In genomic region chr19:35783469-35784400, GRCh38 we compare ENCODE assay signal across 10 cellular contexts. TPM values are rescaled to one million over a fixed set of nuclear protein-coding genes. Genes with fewer than 3 reads are reported as not detected.
DNase-seq lines count a peak whose midpoint lies in the region; ATAC-seq and TF ChIP-seq lines count a peak whose summit lies in the region.
"Had no signal": no experiment of that assay in that cellular context is flagged by ENCODE, and none has a peak within 500 bp of the region (broad histone marks: within the 10 kb centered on the region; RNA-seq: fewer than 3 reads in every experiment).

No MANE protein-coding gene starts in this region.

- no peak overlapping the region for H2AFZ ChIP-seq in H9 (ENCODE audit: low read length)

- TF ChIP-seq CTCF in H9 (conservative IDR thresholded peaks at IDR 0.05): peak; percentile 50

- no peak overlapping the region for H3K9ac ChIP-seq in H9 (ENCODE audit: extremely low read depth, insufficient read length, low read length)
- H3K9ac ChIP-seq in iPS-15b (ENCODE audit: low read depth, low read length): no peak overlapping the region

- H3K27me3 Mint-ChIP-seq in H9 (ENCODE audit: low read depth): peaks cover 1% of the 10 kb centered on the region; the same call in 1 of the 2 replicates
- H3K27me3 Mint-ChIP-seq: activated naive CD4-positive, alpha-beta T cell treated with anti-CD3 and anti-CD28 coated beads, Interleukin-2, amount 50 U/mL, for 24 hours had no signal

- no peaks in the 10 kb centered on the region for H3K36me3 ChIP-seq in iPS-15b (ENCODE audit: control insufficient read depth, insufficient read depth, low read length)

- H3K79me1 ChIP-seq in H9 (ENCODE audit: insufficient read depth, low read depth, low read length, poor library complexity, severe bottlenecking): no peaks in the 10 kb centered on the region

- no peak overlapping the region for H2BK120ac ChIP-seq in H9 (ENCODE audit: low read depth, low read length, poor library complexity, severe bottlenecking)

- peaks cover 7% of the 10 kb centered on the region for H3K23me2 ChIP-seq in H9 (ENCODE audit: insufficient read length, low read depth, low read length, poor library complexity, severe bottlenecking)

- no peak overlapping the region for H3K18ac ChIP-seq in H9 (ENCODE audit: insufficient read length, low read depth, low read length)

- ATAC-seq in left lobe of liver: no peak

- no peak overlapping the region for H2BK15ac ChIP-seq in H9 (ENCODE audit: low read depth, low read length)

- peak overlapping the region; percentile 60 to 61 for H3K4me3 Mint-ChIP-seq in H9
- H3K4me3 Mint-ChIP-seq: activated naive CD4-positive, alpha-beta T cell treated with anti-CD3 and anti-CD28 coated beads, Interleukin-2, amount 50 U/mL, for 24 hours; neural crest cell had no signal

- H4K20me1 ChIP-seq in H9 (ENCODE audit: control insufficient read depth, insufficient read depth, insufficient read length): no peaks in the 10 kb centered on the region

- H3K4me3 ChIP-seq in iPS-15b (ENCODE audit: low read depth, low read length): peak overlapping the region; percentile 68
- H3K4me3 ChIP-seq: left ventricle myocardium inferior had no signal

- H3K27ac ChIP-seq in H9 (ENCODE audit: insufficient read length, low read depth, low read length): no peak overlapping the region
- H3K27ac ChIP-seq: left ventricle myocardium inferior had no signal

- WGBS in H9 (ENCODE audit: extremely low coverage, insufficient read length, low lambda C conversion rate): no CpG with 5 or more reads among the region's 26 CpGs

- no peak overlapping the region for H3T11ph ChIP-seq in H9 (ENCODE audit: low read length)

- H3K4me2 ChIP-seq in H9 (ENCODE audit: insufficient read depth, insufficient read length, low read length): peak overlapping the region; percentile 46

- no peak overlapping the region for H3K4ac ChIP-seq in H9 (ENCODE audit: low read depth, low read length)

- peaks cover 0 to 8% (median 2%) of the 10 kb centered on the region in 3 experiments; a peak in 2 of 7 replicates for H3K36me3 Mint-ChIP-seq in H9 (ENCODE audit: insufficient read depth in 1 of 3, low read depth in 3 of 3)

- H3K4me1 ChIP-seq in H9 (ENCODE audit: insufficient read depth, low read length) (no peaks in the 10 kb centered on the region), iPS-15b (ENCODE audit: control insufficient read depth, insufficient read depth, low read length) (peaks cover 2% of the 10 kb centered on the region)
- H3K4me1 ChIP-seq: left ventricle myocardium inferior had no signal

- H2BK5ac ChIP-seq in H9 (ENCODE audit: insufficient read length, low read length): no peak overlapping the region

- H3K27ac Mint-ChIP-seq in H9: no peak overlapping the region; a peak in 2 of 7 replicates
- H3K27ac Mint-ChIP-seq: activated naive CD4-positive, alpha-beta T cell treated with anti-CD3 and anti-CD28 coated beads, Interleukin-2, amount 50 U/mL, for 24 hours had no signal

- H3K9me3 Mint-ChIP-seq in H9: no peaks in the 10 kb centered on the region; a peak in 1 of 5 replicates
- H3K9me3 Mint-ChIP-seq: activated naive CD4-positive, alpha-beta T cell treated with anti-CD3 and anti-CD28 coated beads, Interleukin-2, amount 50 U/mL, for 24 hours; neural crest cell had no signal

- peaks cover 23 to 39% of the 10 kb centered on the region in 2 experiments for H3K4me1 Mint-ChIP-seq in H9
- H3K4me1 Mint-ChIP-seq: activated naive CD4-positive, alpha-beta T cell treated with anti-CD3 and anti-CD28 coated beads, Interleukin-2, amount 50 U/mL, for 24 hours had no signal

- H4K5ac ChIP-seq in H9 (ENCODE audit: insufficient read length, low read depth, low read length): no peak overlapping the region

- peak; percentile 76 for DNase-seq in H9
- no peak for DNase-seq in DMS153 treated with DMSO at 0.1 percent for 48 hours (lab: John Stamatoyannopoulos, UW; ENCODE audit: unreplicated experiment)
- DNase-seq in left lobe of liver (ENCODE audit: low spot score): no peak
- DNase-seq: DMS79 treated with DMSO at 0.1 percent for 48 hours, left ventricle myocardium inferior had no signal

- no peak overlapping the region for H3K56ac ChIP-seq in H9 (ENCODE audit: insufficient read length, low read depth, low read length)

- H3K9me3 ChIP-seq in H9 (ENCODE audit: control insufficient read depth, low read depth, low read length): no peaks in the 10 kb centered on the region
- H3K9me3 ChIP-seq in iPS-15b (ENCODE audit: control insufficient read depth, insufficient read depth, low read length): no peaks in the 10 kb centered on the region
- H3K9me3 ChIP-seq: left ventricle myocardium inferior had no signal

- no peak overlapping the region for H2BK20ac ChIP-seq in H9 (ENCODE audit: low read depth, low read length, poor library complexity, severe bottlenecking)

- H3K23ac ChIP-seq in H9 (ENCODE audit: insufficient read length, low read depth, low read length): no peak overlapping the region

- no peaks in the 10 kb centered on the region for H3K27me3 ChIP-seq in H9 (ENCODE audit: insufficient read depth, low read length)
- no peaks in the 10 kb centered on the region for H3K27me3 ChIP-seq in iPS-15b (ENCODE audit: control insufficient read depth, insufficient read depth, low read length)

- no peak overlapping the region for H2AK5ac ChIP-seq in H9 (ENCODE audit: insufficient read length, low read length)

- H2BK12ac ChIP-seq in H9 (ENCODE audit: insufficient read length, low read depth, low read length): no peak overlapping the region

- H3K14ac ChIP-seq in H9 (ENCODE audit: insufficient read depth, low read length): no peak overlapping the region

- no peak overlapping the region for H4K8ac ChIP-seq in H9 (replicated peaks; ENCODE audit: insufficient read length, low read depth, low read length)

- no peak overlapping the region for H4K91ac ChIP-seq in H9 (ENCODE audit: insufficient read length, low read depth, low read length)

- no peaks in the 10 kb centered on the region for H3K79me2 ChIP-seq in H9 (ENCODE audit: insufficient read depth, low read length)

RNA-seq across cellular contexts. Expression of gene ARHGAP33, which starts 8.4 kb away (rescaled TPM):
- total RNA-seq in H9 (2021) (18.7 and 19.5 TPM in 2 replicates), left lobe of liver (3.6 TPM)

RNA-seq across cellular contexts. Expression of gene PROSER3, which starts 25.8 kb away (rescaled TPM):
- total RNA-seq in H9 (2021) (21.8 and 29.1 TPM in 2 replicates), left lobe of liver (4.5 TPM)

RNA-seq across cellular contexts. Expression of gene HSPB6, which starts 26.9 kb away (rescaled TPM):
- 0.37 TPM in 2 replicates for total RNA-seq in H9 (2021)
- total RNA-seq in left lobe of liver: 7.0 TPM

RNA-seq across cellular contexts. Expression of gene PRODH2, which starts 28.9 kb away (rescaled TPM):
- total RNA-seq in H9 (2021): not detected in 2 replicates
- 196 TPM for total RNA-seq in left lobe of liver
- total RNA-seq: cardiac septum, left ventricle myocardium inferior, neural crest cell, subcutaneous adipose tissue had no signal

RNA-seq across cellular contexts. Expression of gene LIN37, which starts 35.4 kb away (rescaled TPM):
- total RNA-seq in H9 (2021) (4.7 and 5.9 TPM in 2 replicates), left lobe of liver (4.7 TPM)
